ENCODE assay signal across 1 cellular context in the genomic region with DNA sequence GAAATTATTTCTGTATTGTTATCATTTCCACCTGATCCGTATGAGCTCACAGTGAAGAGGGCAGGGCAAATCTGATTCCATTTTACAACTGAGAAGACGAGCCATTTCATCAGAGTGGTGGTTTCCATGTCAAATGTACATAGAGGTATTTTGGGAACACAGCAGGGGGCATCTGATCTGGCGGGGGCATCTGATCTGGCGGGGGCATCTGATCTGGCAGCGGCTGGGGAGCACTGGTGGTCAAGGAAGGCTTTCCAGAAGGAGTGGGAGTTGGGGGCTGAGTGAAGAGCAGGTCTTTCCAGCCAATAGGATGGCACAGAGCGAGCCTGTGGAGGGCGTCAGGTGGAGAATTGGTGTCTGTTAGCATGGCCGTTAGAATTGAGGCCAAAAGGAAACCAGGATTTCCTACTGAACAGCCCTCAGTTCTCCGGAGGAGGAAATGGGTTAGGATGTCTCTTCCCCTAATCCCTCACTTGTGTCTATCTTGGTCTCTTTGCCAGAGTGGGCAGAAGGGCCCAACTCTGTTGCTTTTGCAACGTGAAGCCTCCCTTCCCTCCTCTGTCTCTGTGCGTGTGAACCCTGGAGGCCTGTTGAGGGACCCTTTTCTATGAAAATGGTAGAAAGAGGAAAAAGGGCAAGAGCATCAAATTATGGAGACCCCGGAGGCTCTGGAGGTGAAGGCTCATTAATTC.
TF ChIP-seq lines count a peak whose summit lies in the region.

No MANE protein-coding gene starts in this region.

TF ChIP-seq in K562, 482 proteins besides CTCF, POLR2A, EP300 and RAD21 (continued from another document and continues in another):
- TF ChIP-seq HNRNPLL (IDR thresholded peaks at IDR 0.05; ENCODE audit: low read depth, low read length, poor library complexity, severe bottlenecking): peak; percentile 2
- TF ChIP-seq, protein P1, sequence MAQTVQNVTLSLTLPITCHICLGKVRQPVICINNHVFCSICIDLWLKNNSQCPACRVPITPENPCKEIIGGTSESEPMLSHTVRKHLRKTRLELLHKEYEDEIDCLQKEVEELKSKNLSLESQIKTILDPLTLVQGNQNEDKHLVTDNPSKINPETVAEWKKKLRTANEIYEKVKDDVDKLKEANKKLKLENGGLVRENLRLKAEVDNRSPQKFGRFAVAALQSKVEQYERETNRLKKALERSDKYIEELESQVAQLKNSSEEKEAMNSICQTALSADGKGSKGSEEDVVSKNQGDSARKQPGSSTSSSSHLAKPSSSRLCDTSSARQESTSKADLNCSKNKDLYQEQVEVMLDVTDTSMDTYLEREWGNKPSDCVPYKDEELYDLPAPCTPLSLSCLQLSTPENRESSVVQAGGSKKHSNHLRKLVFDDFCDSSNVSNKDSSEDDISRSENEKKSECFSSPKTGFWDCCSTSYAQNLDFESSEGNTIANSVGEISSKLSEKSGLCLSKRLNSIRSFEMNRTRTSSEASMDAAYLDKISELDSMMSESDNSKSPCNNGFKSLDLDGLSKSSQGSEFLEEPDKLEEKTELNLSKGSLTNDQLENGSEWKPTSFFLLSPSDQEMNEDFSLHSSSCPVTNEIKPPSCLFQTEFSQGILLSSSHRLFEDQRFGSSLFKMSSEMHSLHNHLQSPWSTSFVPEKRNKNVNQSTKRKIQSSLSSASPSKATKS (CRISPR knock-in tag; IDR thresholded peaks at IDR 0.05): no peak
- TF ChIP-seq MTA3 (IDR thresholded peaks at IDR 0.05; ENCODE audit: borderline replicate concordance): 0 out of 2 replicates have a peak, but pooled peaks have one; percentile 4
- peak; percentile 70 for TF ChIP-seq DIDO1 (tag; IDR thresholded peaks at IDR 0.05; ENCODE audit: low read depth)
- TF ChIP-seq, protein P2, sequence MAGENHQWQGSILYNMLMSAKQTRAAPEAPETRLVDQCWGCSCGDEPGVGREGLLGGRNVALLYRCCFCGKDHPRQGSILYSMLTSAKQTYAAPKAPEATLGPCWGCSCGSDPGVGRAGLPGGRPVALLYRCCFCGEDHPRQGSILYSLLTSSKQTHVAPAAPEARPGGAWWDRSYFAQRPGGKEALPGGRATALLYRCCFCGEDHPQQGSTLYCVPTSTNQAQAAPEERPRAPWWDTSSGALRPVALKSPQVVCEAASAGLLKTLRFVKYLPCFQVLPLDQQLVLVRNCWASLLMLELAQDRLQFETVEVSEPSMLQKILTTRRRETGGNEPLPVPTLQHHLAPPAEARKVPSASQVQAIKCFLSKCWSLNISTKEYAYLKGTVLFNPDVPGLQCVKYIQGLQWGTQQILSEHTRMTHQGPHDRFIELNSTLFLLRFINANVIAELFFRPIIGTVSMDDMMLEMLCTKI (IDR thresholded peaks at IDR 0.05; ENCODE audit: partially characterized antibody): no peak
- peak; percentile 55; the same call in 1 of the 2 replicates for TF ChIP-seq ZNF134 (CRISPR knock-in tag; conservative IDR thresholded peaks at IDR 0.05)
- TF ChIP-seq, protein P3, sequence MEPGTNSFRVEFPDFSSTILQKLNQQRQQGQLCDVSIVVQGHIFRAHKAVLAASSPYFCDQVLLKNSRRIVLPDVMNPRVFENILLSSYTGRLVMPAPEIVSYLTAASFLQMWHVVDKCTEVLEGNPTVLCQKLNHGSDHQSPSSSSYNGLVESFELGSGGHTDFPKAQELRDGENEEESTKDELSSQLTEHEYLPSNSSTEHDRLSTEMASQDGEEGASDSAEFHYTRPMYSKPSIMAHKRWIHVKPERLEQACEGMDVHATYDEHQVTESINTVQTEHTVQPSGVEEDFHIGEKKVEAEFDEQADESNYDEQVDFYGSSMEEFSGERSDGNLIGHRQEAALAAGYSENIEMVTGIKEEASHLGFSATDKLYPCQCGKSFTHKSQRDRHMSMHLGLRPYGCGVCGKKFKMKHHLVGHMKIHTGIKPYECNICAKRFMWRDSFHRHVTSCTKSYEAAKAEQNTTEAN (CRISPR knock-in tag; IDR thresholded peaks at IDR 0.05): no peak
- no peak for TF ChIP-seq GTF2F1 (IDR thresholded peaks at IDR 0.05; ENCODE audit: low read depth, low read length)
- TF ChIP-seq HDAC3 (IDR thresholded peaks at IDR 0.05; ENCODE audit: borderline replicate concordance, partially characterized antibody): peak; percentile 22
- TF ChIP-seq ZC3H4 (CRISPR knock-in tag; IDR thresholded peaks at IDR 0.05; ENCODE audit: borderline replicate concordance): peak; percentile 85; the same call in 1 of the 2 replicates
- TF ChIP-seq KDM1A (IDR thresholded peaks at IDR 0.05): no peak; a peak in 1 of 4 replicates
- no peak for TF ChIP-seq SREBF2 (CRISPR knock-in tag; IDR thresholded peaks at IDR 0.05)
- TF ChIP-seq HLTF (IDR thresholded peaks at IDR 0.05): no peak
- no peak for TF ChIP-seq SOX6 (IDR thresholded peaks at IDR 0.05)
- TF ChIP-seq CHCHD3 (CRISPR knock-in tag; IDR thresholded peaks at IDR 0.05): no peak
- no peak for TF ChIP-seq TARDBP (IDR thresholded peaks at IDR 0.05)
- TF ChIP-seq, protein P4, sequence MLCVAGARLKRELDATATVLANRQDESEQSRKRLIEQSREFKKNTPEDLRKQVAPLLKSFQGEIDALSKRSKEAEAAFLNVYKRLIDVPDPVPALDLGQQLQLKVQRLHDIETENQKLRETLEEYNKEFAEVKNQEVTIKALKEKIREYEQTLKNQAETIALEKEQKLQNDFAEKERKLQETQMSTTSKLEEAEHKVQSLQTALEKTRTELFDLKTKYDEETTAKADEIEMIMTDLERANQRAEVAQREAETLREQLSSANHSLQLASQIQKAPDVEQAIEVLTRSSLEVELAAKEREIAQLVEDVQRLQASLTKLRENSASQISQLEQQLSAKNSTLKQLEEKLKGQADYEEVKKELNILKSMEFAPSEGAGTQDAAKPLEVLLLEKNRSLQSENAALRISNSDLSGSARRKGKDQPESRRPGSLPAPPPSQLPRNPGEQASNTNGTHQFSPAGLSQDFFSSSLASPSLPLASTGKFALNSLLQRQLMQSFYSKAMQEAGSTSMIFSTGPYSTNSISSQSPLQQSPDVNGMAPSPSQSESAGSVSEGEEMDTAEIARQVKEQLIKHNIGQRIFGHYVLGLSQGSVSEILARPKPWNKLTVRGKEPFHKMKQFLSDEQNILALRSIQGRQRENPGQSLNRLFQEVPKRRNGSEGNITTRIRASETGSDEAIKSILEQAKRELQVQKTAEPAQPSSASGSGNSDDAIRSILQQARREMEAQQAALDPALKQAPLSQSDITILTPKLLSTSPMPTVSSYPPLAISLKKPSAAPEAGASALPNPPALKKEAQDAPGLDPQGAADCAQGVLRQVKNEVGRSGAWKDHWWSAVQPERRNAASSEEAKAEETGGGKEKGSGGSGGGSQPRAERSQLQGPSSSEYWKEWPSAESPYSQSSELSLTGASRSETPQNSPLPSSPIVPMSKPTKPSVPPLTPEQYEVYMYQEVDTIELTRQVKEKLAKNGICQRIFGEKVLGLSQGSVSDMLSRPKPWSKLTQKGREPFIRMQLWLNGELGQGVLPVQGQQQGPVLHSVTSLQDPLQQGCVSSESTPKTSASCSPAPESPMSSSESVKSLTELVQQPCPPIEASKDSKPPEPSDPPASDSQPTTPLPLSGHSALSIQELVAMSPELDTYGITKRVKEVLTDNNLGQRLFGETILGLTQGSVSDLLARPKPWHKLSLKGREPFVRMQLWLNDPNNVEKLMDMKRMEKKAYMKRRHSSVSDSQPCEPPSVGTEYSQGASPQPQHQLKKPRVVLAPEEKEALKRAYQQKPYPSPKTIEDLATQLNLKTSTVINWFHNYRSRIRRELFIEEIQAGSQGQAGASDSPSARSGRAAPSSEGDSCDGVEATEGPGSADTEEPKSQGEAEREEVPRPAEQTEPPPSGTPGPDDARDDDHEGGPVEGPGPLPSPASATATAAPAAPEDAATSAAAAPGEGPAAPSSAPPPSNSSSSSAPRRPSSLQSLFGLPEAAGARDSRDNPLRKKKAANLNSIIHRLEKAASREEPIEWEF (CRISPR knock-in tag; IDR thresholded peaks at IDR 0.05): peak; percentile 88
- TF ChIP-seq SMARCA4 (IDR thresholded peaks at IDR 0.05): no peak
- no peak for TF ChIP-seq ASH1L (IDR thresholded peaks at IDR 0.05; ENCODE audit: borderline replicate concordance, low read depth, partially characterized antibody)
- no peak for TF ChIP-seq ZNF316 (IDR thresholded peaks at IDR 0.05)
- TF ChIP-seq, protein P5, sequence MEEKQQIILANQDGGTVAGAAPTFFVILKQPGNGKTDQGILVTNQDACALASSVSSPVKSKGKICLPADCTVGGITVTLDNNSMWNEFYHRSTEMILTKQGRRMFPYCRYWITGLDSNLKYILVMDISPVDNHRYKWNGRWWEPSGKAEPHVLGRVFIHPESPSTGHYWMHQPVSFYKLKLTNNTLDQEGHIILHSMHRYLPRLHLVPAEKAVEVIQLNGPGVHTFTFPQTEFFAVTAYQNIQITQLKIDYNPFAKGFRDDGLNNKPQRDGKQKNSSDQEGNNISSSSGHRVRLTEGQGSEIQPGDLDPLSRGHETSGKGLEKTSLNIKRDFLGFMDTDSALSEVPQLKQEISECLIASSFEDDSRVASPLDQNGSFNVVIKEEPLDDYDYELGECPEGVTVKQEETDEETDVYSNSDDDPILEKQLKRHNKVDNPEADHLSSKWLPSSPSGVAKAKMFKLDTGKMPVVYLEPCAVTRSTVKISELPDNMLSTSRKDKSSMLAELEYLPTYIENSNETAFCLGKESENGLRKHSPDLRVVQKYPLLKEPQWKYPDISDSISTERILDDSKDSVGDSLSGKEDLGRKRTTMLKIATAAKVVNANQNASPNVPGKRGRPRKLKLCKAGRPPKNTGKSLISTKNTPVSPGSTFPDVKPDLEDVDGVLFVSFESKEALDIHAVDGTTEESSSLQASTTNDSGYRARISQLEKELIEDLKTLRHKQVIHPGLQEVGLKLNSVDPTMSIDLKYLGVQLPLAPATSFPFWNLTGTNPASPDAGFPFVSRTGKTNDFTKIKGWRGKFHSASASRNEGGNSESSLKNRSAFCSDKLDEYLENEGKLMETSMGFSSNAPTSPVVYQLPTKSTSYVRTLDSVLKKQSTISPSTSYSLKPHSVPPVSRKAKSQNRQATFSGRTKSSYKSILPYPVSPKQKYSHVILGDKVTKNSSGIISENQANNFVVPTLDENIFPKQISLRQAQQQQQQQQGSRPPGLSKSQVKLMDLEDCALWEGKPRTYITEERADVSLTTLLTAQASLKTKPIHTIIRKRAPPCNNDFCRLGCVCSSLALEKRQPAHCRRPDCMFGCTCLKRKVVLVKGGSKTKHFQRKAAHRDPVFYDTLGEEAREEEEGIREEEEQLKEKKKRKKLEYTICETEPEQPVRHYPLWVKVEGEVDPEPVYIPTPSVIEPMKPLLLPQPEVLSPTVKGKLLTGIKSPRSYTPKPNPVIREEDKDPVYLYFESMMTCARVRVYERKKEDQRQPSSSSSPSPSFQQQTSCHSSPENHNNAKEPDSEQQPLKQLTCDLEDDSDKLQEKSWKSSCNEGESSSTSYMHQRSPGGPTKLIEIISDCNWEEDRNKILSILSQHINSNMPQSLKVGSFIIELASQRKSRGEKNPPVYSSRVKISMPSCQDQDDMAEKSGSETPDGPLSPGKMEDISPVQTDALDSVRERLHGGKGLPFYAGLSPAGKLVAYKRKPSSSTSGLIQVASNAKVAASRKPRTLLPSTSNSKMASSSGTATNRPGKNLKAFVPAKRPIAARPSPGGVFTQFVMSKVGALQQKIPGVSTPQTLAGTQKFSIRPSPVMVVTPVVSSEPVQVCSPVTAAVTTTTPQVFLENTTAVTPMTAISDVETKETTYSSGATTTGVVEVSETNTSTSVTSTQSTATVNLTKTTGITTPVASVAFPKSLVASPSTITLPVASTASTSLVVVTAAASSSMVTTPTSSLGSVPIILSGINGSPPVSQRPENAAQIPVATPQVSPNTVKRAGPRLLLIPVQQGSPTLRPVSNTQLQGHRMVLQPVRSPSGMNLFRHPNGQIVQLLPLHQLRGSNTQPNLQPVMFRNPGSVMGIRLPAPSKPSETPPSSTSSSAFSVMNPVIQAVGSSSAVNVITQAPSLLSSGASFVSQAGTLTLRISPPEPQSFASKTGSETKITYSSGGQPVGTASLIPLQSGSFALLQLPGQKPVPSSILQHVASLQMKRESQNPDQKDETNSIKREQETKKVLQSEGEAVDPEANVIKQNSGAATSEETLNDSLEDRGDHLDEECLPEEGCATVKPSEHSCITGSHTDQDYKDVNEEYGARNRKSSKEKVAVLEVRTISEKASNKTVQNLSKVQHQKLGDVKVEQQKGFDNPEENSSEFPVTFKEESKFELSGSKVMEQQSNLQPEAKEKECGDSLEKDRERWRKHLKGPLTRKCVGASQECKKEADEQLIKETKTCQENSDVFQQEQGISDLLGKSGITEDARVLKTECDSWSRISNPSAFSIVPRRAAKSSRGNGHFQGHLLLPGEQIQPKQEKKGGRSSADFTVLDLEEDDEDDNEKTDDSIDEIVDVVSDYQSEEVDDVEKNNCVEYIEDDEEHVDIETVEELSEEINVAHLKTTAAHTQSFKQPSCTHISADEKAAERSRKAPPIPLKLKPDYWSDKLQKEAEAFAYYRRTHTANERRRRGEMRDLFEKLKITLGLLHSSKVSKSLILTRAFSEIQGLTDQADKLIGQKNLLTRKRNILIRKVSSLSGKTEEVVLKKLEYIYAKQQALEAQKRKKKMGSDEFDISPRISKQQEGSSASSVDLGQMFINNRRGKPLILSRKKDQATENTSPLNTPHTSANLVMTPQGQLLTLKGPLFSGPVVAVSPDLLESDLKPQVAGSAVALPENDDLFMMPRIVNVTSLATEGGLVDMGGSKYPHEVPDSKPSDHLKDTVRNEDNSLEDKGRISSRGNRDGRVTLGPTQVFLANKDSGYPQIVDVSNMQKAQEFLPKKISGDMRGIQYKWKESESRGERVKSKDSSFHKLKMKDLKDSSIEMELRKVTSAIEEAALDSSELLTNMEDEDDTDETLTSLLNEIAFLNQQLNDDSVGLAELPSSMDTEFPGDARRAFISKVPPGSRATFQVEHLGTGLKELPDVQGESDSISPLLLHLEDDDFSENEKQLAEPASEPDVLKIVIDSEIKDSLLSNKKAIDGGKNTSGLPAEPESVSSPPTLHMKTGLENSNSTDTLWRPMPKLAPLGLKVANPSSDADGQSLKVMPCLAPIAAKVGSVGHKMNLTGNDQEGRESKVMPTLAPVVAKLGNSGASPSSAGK (IDR thresholded peaks at IDR 0.05): peak; percentile 84; the same call in 1 of the 2 replicates
- peak; percentile 96 for TF ChIP-seq ELF4 (CRISPR knock-in tag; IDR thresholded peaks at IDR 0.05)
- TF ChIP-seq, protein P6, sequence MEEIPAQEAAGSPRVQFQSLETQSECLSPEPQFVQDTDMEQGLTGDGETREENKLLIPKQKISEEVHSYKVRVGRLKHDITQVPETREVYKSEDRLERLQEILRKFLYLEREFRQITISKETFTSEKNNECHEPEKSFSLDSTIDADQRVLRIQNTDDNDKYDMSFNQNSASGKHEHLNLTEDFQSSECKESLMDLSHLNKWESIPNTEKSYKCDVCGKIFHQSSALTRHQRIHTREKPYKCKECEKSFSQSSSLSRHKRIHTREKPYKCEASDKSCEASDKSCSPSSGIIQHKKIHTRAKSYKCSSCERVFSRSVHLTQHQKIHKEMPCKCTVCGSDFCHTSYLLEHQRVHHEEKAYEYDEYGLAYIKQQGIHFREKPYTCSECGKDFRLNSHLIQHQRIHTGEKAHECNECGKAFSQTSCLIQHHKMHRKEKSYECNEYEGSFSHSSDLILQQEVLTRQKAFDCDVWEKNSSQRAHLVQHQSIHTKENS (CRISPR knock-in tag; IDR thresholded peaks at IDR 0.05): no peak
- peak; percentile 92 for TF ChIP-seq DDX20 (tag; IDR thresholded peaks at IDR 0.05; ENCODE audit: low read depth)
